1 cellular context compared by ENCODE assay signal in the genomic region with DNA sequence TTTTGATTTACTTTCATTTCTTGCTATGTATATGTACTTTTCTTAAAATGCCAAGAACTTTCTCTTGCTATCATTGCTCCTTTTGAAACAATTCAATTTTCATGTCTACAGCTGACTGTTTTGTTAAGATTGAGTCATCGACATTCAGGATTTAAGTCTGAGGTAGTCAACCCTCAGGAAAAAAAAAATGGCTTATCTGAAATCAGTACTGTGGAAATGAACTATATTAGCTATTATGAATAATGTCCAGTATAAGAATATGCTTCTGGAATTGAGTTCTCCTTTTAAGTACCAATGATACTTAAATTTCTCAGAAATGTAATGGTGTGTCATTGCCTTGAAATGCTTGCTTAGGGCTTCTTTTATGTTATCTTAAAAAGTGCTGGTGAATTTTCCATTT.
TF ChIP-seq lines count a peak whose summit lies in the region.

No MANE protein-coding gene starts in this region.

TF ChIP-seq in SK-N-SH, 30 proteins besides CTCF, POLR2A, EP300 and RAD21 (continued from another document):
- TF ChIP-seq MEF2A (IDR thresholded peaks at IDR 0.05; ENCODE audit: borderline replicate concordance, low read depth) (peak; percentile 49; the same call in 1 of the 2 replicates), RCOR1 (IDR thresholded peaks at IDR 0.05; ENCODE audit: low read length) (no peak), EZH2phosphoT487 (IDR thresholded peaks at IDR 0.05; ENCODE audit: borderline replicate concordance, low read depth) (no peak), YY1 (IDR thresholded peaks at IDR 0.05; ENCODE audit: low read depth) (no peak)
- TF ChIP-seq, protein P1, sequence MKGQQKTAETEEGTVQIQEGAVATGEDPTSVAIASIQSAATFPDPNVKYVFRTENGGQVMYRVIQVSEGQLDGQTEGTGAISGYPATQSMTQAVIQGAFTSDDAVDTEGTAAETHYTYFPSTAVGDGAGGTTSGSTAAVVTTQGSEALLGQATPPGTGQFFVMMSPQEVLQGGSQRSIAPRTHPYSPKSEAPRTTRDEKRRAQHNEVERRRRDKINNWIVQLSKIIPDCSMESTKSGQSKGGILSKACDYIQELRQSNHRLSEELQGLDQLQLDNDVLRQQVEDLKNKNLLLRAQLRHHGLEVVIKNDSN (IDR thresholded peaks at IDR 0.05; ENCODE audit: borderline replicate concordance, low read depth), result no peak
- TF ChIP-seq, protein P2, sequence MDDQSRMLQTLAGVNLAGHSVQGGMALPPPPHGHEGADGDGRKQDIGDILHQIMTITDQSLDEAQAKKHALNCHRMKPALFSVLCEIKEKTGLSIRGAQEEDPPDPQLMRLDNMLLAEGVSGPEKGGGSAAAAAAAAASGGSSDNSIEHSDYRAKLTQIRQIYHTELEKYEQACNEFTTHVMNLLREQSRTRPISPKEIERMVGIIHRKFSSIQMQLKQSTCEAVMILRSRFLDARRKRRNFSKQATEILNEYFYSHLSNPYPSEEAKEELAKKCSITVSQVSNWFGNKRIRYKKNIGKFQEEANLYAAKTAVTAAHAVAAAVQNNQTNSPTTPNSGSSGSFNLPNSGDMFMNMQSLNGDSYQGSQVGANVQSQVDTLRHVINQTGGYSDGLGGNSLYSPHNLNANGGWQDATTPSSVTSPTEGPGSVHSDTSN (IDR thresholded peaks at IDR 0.05), result peak; percentile 84
- TF ChIP-seq, protein P3, sequence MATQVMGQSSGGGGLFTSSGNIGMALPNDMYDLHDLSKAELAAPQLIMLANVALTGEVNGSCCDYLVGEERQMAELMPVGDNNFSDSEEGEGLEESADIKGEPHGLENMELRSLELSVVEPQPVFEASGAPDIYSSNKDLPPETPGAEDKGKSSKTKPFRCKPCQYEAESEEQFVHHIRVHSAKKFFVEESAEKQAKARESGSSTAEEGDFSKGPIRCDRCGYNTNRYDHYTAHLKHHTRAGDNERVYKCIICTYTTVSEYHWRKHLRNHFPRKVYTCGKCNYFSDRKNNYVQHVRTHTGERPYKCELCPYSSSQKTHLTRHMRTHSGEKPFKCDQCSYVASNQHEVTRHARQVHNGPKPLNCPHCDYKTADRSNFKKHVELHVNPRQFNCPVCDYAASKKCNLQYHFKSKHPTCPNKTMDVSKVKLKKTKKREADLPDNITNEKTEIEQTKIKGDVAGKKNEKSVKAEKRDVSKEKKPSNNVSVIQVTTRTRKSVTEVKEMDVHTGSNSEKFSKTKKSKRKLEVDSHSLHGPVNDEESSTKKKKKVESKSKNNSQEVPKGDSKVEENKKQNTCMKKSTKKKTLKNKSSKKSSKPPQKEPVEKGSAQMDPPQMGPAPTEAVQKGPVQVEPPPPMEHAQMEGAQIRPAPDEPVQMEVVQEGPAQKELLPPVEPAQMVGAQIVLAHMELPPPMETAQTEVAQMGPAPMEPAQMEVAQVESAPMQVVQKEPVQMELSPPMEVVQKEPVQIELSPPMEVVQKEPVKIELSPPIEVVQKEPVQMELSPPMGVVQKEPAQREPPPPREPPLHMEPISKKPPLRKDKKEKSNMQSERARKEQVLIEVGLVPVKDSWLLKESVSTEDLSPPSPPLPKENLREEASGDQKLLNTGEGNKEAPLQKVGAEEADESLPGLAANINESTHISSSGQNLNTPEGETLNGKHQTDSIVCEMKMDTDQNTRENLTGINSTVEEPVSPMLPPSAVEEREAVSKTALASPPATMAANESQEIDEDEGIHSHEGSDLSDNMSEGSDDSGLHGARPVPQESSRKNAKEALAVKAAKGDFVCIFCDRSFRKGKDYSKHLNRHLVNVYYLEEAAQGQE (IDR thresholded peaks at IDR 0.05; ENCODE audit: low read depth, low read length), result no peak
